In genomic region chr7:143958781-143959180, GRCh38 we compare ENCODE assay signal across 1 cellular context.
TF ChIP-seq lines count a peak whose summit lies in the region.

No MANE protein-coding gene starts in this region.

TF ChIP-seq in SK-N-SH treated with all-trans-retinoic acid at 6 μM for 48 hours, 23 proteins besides CTCF, POLR2A, EP300 and RAD21 (continued from another document):
- no peak for TF ChIP-seq PATZ1 (CRISPR knock-in tag; IDR thresholded peaks at IDR 0.05; ENCODE audit: borderline replicate concordance)
- no peak for TF ChIP-seq SNAI2 (CRISPR knock-in tag; IDR thresholded peaks at IDR 0.05)
- TF ChIP-seq, protein P1, sequence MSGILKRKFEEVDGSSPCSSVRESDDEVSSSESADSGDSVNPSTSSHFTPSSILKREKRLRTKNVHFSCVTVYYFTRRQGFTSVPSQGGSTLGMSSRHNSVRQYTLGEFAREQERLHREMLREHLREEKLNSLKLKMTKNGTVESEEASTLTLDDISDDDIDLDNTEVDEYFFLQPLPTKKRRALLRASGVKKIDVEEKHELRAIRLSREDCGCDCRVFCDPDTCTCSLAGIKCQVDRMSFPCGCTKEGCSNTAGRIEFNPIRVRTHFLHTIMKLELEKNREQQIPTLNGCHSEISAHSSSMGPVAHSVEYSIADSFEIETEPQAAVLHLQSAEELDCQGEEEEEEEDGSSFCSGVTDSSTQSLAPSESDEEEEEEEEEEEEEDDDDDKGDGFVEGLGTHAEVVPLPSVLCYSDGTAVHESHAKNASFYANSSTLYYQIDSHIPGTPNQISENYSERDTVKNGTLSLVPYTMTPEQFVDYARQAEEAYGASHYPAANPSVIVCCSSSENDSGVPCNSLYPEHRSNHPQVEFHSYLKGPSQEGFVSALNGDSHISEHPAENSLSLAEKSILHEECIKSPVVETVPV (CRISPR knock-in tag; IDR thresholded peaks at IDR 0.05): no peak
- no peak for TF ChIP-seq ARNTL (CRISPR knock-in tag; IDR thresholded peaks at IDR 0.05; ENCODE audit: borderline replicate concordance, low read depth)
- TF ChIP-seq ZFP30 (CRISPR knock-in tag; IDR thresholded peaks at IDR 0.05): no peak
- no peak for TF ChIP-seq ISL1 (CRISPR knock-in tag; IDR thresholded peaks at IDR 0.05)
- no peak for TF ChIP-seq ESRRG (CRISPR knock-in tag; IDR thresholded peaks at IDR 0.05)
